ENCODE assay signal across 1 cellular context in genomic region chr19:47471733-47472457, GRCh38.
TF ChIP-seq lines count a peak whose summit lies in the region.

TSS of gene SLC8A2 (minus strand) at chr19:47471893. CDS start at chr19:47466403, 5,490 bp downstream.

TF ChIP-seq in HEK293, 187 proteins besides CTCF, POLR2A, EP300 and RAD21 (continued from another document and continues in another):
- TF ChIP-seq PRDM2 (tag by site-specific recombination; IDR thresholded peaks at IDR 0.05; ENCODE audit: borderline replicate concordance) (no peak), ZFP41 (tag by site-specific recombination; IDR thresholded peaks at IDR 0.05; ENCODE audit: borderline replicate concordance) (no peak), ZNF174 (tag by site-specific recombination; IDR thresholded peaks at IDR 0.05) (no peak), ZNF48 (tag by site-specific recombination; IDR thresholded peaks at IDR 0.05) (no peak), ZNF433 (tag by site-specific recombination; IDR thresholded peaks at IDR 0.05; ENCODE audit: low read depth) (no peak), REPIN1 (tag by site-specific recombination; IDR thresholded peaks at IDR 0.05; ENCODE audit: low read depth) (peak; percentile 56; the same call in 1 of the 2 replicates), ZNF501 (tag by site-specific recombination; IDR thresholded peaks at IDR 0.05) (peak; percentile 87; the same call in 1 of the 2 replicates), ZNF26 (tag by site-specific recombination; IDR thresholded peaks at IDR 0.05) (no peak), ZNF837 (tag by site-specific recombination; IDR thresholded peaks at IDR 0.05) (no peak), ZBTB1 (tag by site-specific recombination; IDR thresholded peaks at IDR 0.05) (no peak), ZNF473 (tag by site-specific recombination; IDR thresholded peaks at IDR 0.05) (no peak), ZNF324 (tag by site-specific recombination; IDR thresholded peaks at IDR 0.05) (peak; percentile 80), ZBTB44 (tag by site-specific recombination; IDR thresholded peaks at IDR 0.05) (no peak), ZNF747 (tag by site-specific recombination; IDR thresholded peaks at IDR 0.05) (no peak), ZNF280D (tag by site-specific recombination; IDR thresholded peaks at IDR 0.05) (0 out of 2 replicates have a peak, but pooled peaks have one; percentile 23), EGR2 (tag by site-specific recombination; IDR thresholded peaks at IDR 0.05; ENCODE audit: low read depth) (peak; percentile 10; the same call in 1 of the 2 replicates), ZBTB7A (tag by site-specific recombination; IDR thresholded peaks at IDR 0.05; ENCODE audit: low read depth) (0 out of 2 replicates have a peak, but pooled peaks have one; percentile 38), ZNF560 (tag by site-specific recombination; IDR thresholded peaks at IDR 0.05; ENCODE audit: borderline replicate concordance) (no peak), ZNF416 (tag by site-specific recombination; IDR thresholded peaks at IDR 0.05) (peak; percentile 60; the same call in 1 of the 2 replicates), KLF16 (tag by site-specific recombination; IDR thresholded peaks at IDR 0.05) (peak; percentile 97), ZNF223 (tag by site-specific recombination; IDR thresholded peaks at IDR 0.05) (no peak), ZNF660 (tag by site-specific recombination; IDR thresholded peaks at IDR 0.05) (no peak), ZNF114 (tag by site-specific recombination; IDR thresholded peaks at IDR 0.05) (no peak), ZNF24 (tag by site-specific recombination; IDR thresholded peaks at IDR 0.05) (peak; percentile 88), KLF7 (tag by site-specific recombination; IDR thresholded peaks at IDR 0.05; ENCODE audit: borderline replicate concordance) (peak; percentile 77; the same call in 1 of the 2 replicates), ZNF169 (tag by site-specific recombination; IDR thresholded peaks at IDR 0.05) (peak; percentile 47; the same call in 1 of the 2 replicates), ZNF623 (tag by site-specific recombination; IDR thresholded peaks at IDR 0.05) (0 out of 2 replicates have a peak, but pooled peaks have one; percentile 9), ZFP3 (tag by site-specific recombination; IDR thresholded peaks at IDR 0.05; ENCODE audit: low read depth) (no peak), ZNF266 (tag by site-specific recombination; IDR thresholded peaks at IDR 0.05; ENCODE audit: low read depth) (no peak), ZNF423 (tag by site-specific recombination; IDR thresholded peaks at IDR 0.05) (no peak), ZBTB26 (tag by site-specific recombination; optimal IDR thresholded peaks at IDR 0.05) (peak; percentile 44), PRDM6 (tag by site-specific recombination; IDR thresholded peaks at IDR 0.05) (no peak), ZNF558 (tag by site-specific recombination; IDR thresholded peaks at IDR 0.05) (no peak), ZNF449 (tag by site-specific recombination; IDR thresholded peaks at IDR 0.05) (no peak), KLF8 (tag by site-specific recombination; IDR thresholded peaks at IDR 0.05) (peak; percentile 85), YY2 (tag by site-specific recombination; IDR thresholded peaks at IDR 0.05) (0 out of 2 replicates have a peak, but pooled peaks have one; percentile 51), KLF17 (tag by site-specific recombination; IDR thresholded peaks at IDR 0.05) (no peak), ZNF23 (tag by site-specific recombination; IDR thresholded peaks at IDR 0.05; ENCODE audit: borderline replicate concordance) (no peak), ZNF610 (tag by site-specific recombination; IDR thresholded peaks at IDR 0.05; ENCODE audit: borderline replicate concordance) (peak; percentile 91; the same call in 1 of the 2 replicates), ZNF626 (tag by site-specific recombination; IDR thresholded peaks at IDR 0.05) (no peak), ZSCAN18 (tag by site-specific recombination; IDR thresholded peaks at IDR 0.05) (peak; percentile 89), ZNF776 (tag by site-specific recombination; IDR thresholded peaks at IDR 0.05; ENCODE audit: borderline replicate concordance) (no peak), ZNF792 (tag by site-specific recombination; IDR thresholded peaks at IDR 0.05) (peak; percentile 71; the same call in 1 of the 2 replicates)
